ENCODE assay signal across 10 cellular contexts in genomic region chr12:3533703-3534386, GRCh38. TPM values are rescaled to one million over a fixed set of nuclear protein-coding genes. Genes with fewer than 3 reads are reported as not detected.
DNase-seq lines count a peak whose midpoint lies in the region; ATAC-seq and TF ChIP-seq lines count a peak whose summit lies in the region.
"Had no signal": no experiment of that assay in that cellular context is flagged by ENCODE, and none has a peak within 500 bp of the region (broad histone marks: within the 10 kb centered on the region; RNA-seq: fewer than 3 reads in every experiment).

No MANE protein-coding gene starts in this region.

- H3K4me1 ChIP-seq in breast epithelium = no peaks in the 10 kb centered on the region

- no TSS peak for BruUV-seq in MCF 10A (replicated peaks; lab: Mats Ljungman, UMichigan)

- H3K27ac ChIP-seq in breast epithelium = no peak overlapping the region
- H3K27ac ChIP-seq: KMS-11 had no signal

- H3K9me3 Mint-ChIP-seq in MCF 10A (ENCODE audit: unreplicated experiment) = no peaks in the 10 kb centered on the region

- H3K36me3 ChIP-seq in breast epithelium = no peaks in the 10 kb centered on the region

- no peak for TF ChIP-seq POLR2A in breast epithelium (IDR thresholded peaks at IDR 0.05)

- no peaks in the 10 kb centered on the region for H3K9me3 ChIP-seq in breast epithelium

- no peaks in the 10 kb centered on the region for H3K27me3 ChIP-seq in breast epithelium

- H3K4me1 Mint-ChIP-seq in MCF 10A (ENCODE audit: insufficient read depth, unreplicated experiment) = no peaks in the 10 kb centered on the region

- H3K4me3 ChIP-seq in breast epithelium = no peak overlapping the region

- H3K27ac Mint-ChIP-seq in MCF 10A (ENCODE audit: low read depth, unreplicated experiment) = no peak overlapping the region

- CTCF ChIA-PET in MCF 10A (lab: Yijun Ruan, JAX) = interaction anchor here (0.6 to 2.2 kb wide), 12 partner anchors 12 to 1815 kb away, joined by 3 to 9 read pairs (median 4); no protein-coding TSS in a partner anchor

- no peak for ATAC-seq in GM19035 (IDR thresholded peaks at IDR 0.05; ENCODE audit: unreplicated experiment)
- no peak for ATAC-seq in HG03095 (IDR thresholded peaks at IDR 0.05; ENCODE audit: unreplicated experiment)
- ATAC-seq: HCT116 had no signal

- POLR2A ChIA-PET in MCF 10A (lab: Yijun Ruan, JAX) = no interaction called here

- DNase-seq in MCF 10A (ENCODE audit: unreplicated experiment) (peak; percentile 16), breast epithelium (ENCODE audit: low spot score in 2 of 2) (no peak), SHP77 treated with DMSO at 0.1 percent for 48 hours (lab: John Stamatoyannopoulos, UW) (peak; percentile 61), iris pigment epithelial cell (ENCODE audit: low read depth) (peak; percentile 10), retina (no peak)
- no peak for DNase-seq in stimulated activated naive CD4-positive, alpha-beta T cell (lab: John Stamatoyannopoulos, UW)

- H3K27me3 Mint-ChIP-seq in MCF 10A (ENCODE audit: insufficient read depth, unreplicated experiment) = peaks cover 15% of the 10 kb centered on the region

- TF ChIP-seq CTCF in MCF 10A (IDR thresholded peaks at IDR 0.05; ENCODE audit: unreplicated experiment) = no peak
- no peak for TF ChIP-seq CTCF in breast epithelium (IDR thresholded peaks at IDR 0.05)

- intact Hi-C loops in MCF 10A (cut with micrococcal nuclease) (no loop called here), breast epithelium (cut with DNase I; ENCODE audit: low total_unique reads) (no loop called here)

- H3K4me3 Mint-ChIP-seq in MCF 10A (ENCODE audit: unreplicated experiment) = no peak overlapping the region

- no peaks in the 10 kb centered on the region for H3K36me3 Mint-ChIP-seq in MCF 10A (ENCODE audit: insufficient read depth, unreplicated experiment)

RNA-seq across cellular contexts. Expression of gene PRMT8, which starts 42.8 kb away (rescaled TPM):
- total RNA-seq in MCF 10A (2022) = 0.05 and 0.54 TPM in 2 replicates
- total RNA-seq in breast epithelium = not detected

Comparison
In these comparisons a context has a peak if more than half of its experiments do, and no peak if none do; other contexts are left out.
1. DNase-seq: peak in MCF 10A (single experiment), SHP77 treated with DMSO at 0.1 percent for 48 hours (single experiment) and iris pigment epithelial cell (single experiment); none in breast epithelium (0 of 2), stimulated activated naive CD4-positive, alpha-beta T cell (0 of 6) and retina (single experiment).